In the genomic region with DNA sequence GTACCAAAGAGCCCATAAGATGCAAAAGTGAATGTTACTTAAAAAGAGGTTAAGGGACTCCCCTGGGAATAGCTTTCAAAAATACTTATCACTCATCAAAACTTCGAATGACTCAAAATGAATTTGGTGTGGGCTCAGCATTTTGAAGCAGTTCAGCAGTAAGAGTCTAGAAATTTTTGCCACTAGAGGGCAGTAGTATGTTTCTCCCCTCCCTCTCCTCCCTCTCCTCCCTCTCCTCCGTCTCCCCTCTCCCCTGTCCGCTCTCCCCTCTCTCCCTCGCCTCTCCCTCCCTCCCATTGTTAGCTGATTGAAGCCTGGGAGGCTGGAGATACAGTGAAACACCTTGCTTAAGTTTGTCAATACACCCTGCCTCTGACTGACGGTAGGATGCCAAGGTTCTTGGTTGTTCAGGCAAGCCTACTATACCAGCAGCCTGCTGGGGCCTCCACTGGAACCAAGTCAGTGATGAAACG, we compare ENCODE assay signal across 8 cellular contexts.
DNase-seq lines count a peak whose midpoint lies in the region; ATAC-seq and TF ChIP-seq lines count a peak whose summit lies in the region.

No MANE protein-coding gene starts in this region.

- ATAC-seq in GM19372 (IDR thresholded peaks at IDR 0.05; ENCODE audit: low read depth, unreplicated experiment): peak; percentile 66
- ATAC-seq in HG03460 (IDR thresholded peaks at IDR 0.05; ENCODE audit: unreplicated experiment): peak; percentile 73
- peak; percentile 78 for ATAC-seq in activated CD8-positive, alpha-beta T cell treated with anti-CD3 and anti-CD28 coated beads for 36 hours

- CTCF ChIA-PET in activated CD8-positive, alpha-beta T cell treated with anti-CD3 and anti-CD28 coated beads for 36 hours (lab: Charles Lee): interaction anchor here (0.5 to 20.8 kb wide), 84 partner anchors 8 to 408 kb away, joined by 3 to 348 read pairs (median 6); a partner anchor contains a TSS

- H3K4me2 ChIP-seq in neural progenitor cell: no peak overlapping the region

- TF ChIP-seq CTCF in activated CD8-positive, alpha-beta T cell treated with anti-CD3 and anti-CD28 coated beads for 36 hours (IDR thresholded peaks at IDR 0.05): peak; percentile 65
- peak; percentile 75 for TF ChIP-seq CTCF in neural progenitor cell (IDR thresholded peaks at IDR 0.05)

- H3K4me3 ChIP-seq in neural progenitor cell: no peak overlapping the region

- H3K36me3 ChIP-seq in neural progenitor cell: no peaks in the 10 kb centered on the region

- H3K27ac ChIP-seq in neural progenitor cell: no peak overlapping the region

- no peaks in the 10 kb centered on the region for H3K27me3 Mint-ChIP-seq in activated CD8-positive, alpha-beta T cell treated with anti-CD3 and anti-CD28 coated beads for 36 hours
- no peaks in the 10 kb centered on the region for H3K27me3 Mint-ChIP-seq in neural progenitor cell (ENCODE audit: insufficient read depth, low read depth)

- H3K9me3 ChIP-seq in neural progenitor cell (ENCODE audit: low read depth): no peaks in the 10 kb centered on the region

- H3K27me3 ChIP-seq in neural progenitor cell: no peaks in the 10 kb centered on the region

- H2AFZ ChIP-seq in neural progenitor cell (replicated peaks): peak overlapping the region; percentile 72

- peaks cover 1% of the 10 kb centered on the region for H3K9me3 Mint-ChIP-seq in activated CD8-positive, alpha-beta T cell treated with anti-CD3 and anti-CD28 coated beads for 36 hours
- no peaks in the 10 kb centered on the region for H3K9me3 Mint-ChIP-seq in neural progenitor cell

- H3K4me3 Mint-ChIP-seq in activated CD8-positive, alpha-beta T cell treated with anti-CD3 and anti-CD28 coated beads for 36 hours: no peak overlapping the region
- no peak overlapping the region for H3K4me3 Mint-ChIP-seq in neural progenitor cell

- intact Hi-C loops in activated CD8-positive, alpha-beta T cell treated with anti-CD3 and anti-CD28 coated beads for 36 hours (cut with micrococcal nuclease): loop anchor here (5.0 to 10.0 kb wide), 4 partner anchors 70 to 360 kb away; a partner anchor contains a TSS

- no peaks in the 10 kb centered on the region for H4K20me1 ChIP-seq in neural progenitor cell (ENCODE audit: low read depth)

- H3K9ac ChIP-seq in neural progenitor cell: no peak overlapping the region

- POLR2A ChIA-PET in activated CD8-positive, alpha-beta T cell treated with anti-CD3 and anti-CD28 coated beads for 36 hours (lab: Charles Lee): interaction anchor here (0.8 to 2.5 kb wide), 4 partner anchors 42 to 219 kb away, joined by 3 to 11 read pairs (median 3); no protein-coding TSS in a partner anchor

- no peaks in the 10 kb centered on the region for H3K79me2 ChIP-seq in neural progenitor cell (ENCODE audit: low read depth)

- peaks cover 25% of the 10 kb centered on the region for H3K4me1 Mint-ChIP-seq in activated CD8-positive, alpha-beta T cell treated with anti-CD3 and anti-CD28 coated beads for 36 hours (ENCODE audit: low read depth)
- H3K4me1 Mint-ChIP-seq in neural progenitor cell: no peaks in the 10 kb centered on the region

- H3K27ac Mint-ChIP-seq in activated CD8-positive, alpha-beta T cell treated with anti-CD3 and anti-CD28 coated beads for 36 hours: no peak overlapping the region
- H3K27ac Mint-ChIP-seq in neural progenitor cell: no peak overlapping the region

- no peaks in the 10 kb centered on the region for H3F3A ChIP-seq in neural progenitor cell (ENCODE audit: low read depth)

- peaks cover 5% of the 10 kb centered on the region for H3K36me3 Mint-ChIP-seq in activated CD8-positive, alpha-beta T cell treated with anti-CD3 and anti-CD28 coated beads for 36 hours (ENCODE audit: low read depth)
- no peaks in the 10 kb centered on the region for H3K36me3 Mint-ChIP-seq in neural progenitor cell

- DNase-seq in COLO829 (ENCODE audit: low spot score) (peak; percentile 12), NCI-H524 treated with DMSO at 0.1 percent for 48 hours (lab: John Stamatoyannopoulos, UW) (peak; percentile 25), fibroblast of gingiva (ENCODE audit: low read depth) (peak; percentile 50), neural progenitor cell (ENCODE audit: low spot score) (peak; percentile 88), amniotic stem cell (lab: John Stamatoyannopoulos, UW) (no peak)
- peak; percentile 40 for DNase-seq in activated CD8-positive, alpha-beta T cell treated with anti-CD3 and anti-CD28 coated beads for 36 hours

- H3K4me1 ChIP-seq in neural progenitor cell: no peaks in the 10 kb centered on the region
